Comparison of ENCODE assay signal across 8 cellular contexts in genomic region chr18:63430526-63430925, GRCh38. TPM values are rescaled to one million over a fixed set of nuclear protein-coding genes. Genes with fewer than 3 reads are reported as not detected.
"Had no signal": no experiment of that assay in that cellular context is flagged by ENCODE, and none has a peak within 500 bp of the region (broad histone marks: within the 10 kb centered on the region; RNA-seq: fewer than 3 reads in every experiment).

No MANE protein-coding gene starts in this region.

- DNase-seq: GDM1, GF-D8 had no signal

- H3K4me3 ChIP-seq: GM12878 had no signal

- FAIRE-seq: G401.6, GM12878, GM12892, GM18507, GM19239 had no signal

- ATAC-seq: GM12878 had no signal

RNA-seq across cellular contexts. Expression of gene SERPINB5, which starts 46.2 kb away (rescaled TPM):
- total RNA-seq: G401, GM12878 had no signal
